In genomic region chr22:50061141-50061823, GRCh38 we compare ENCODE assay signal across 24 cellular contexts. TPM values are rescaled to one million over a fixed set of nuclear protein-coding genes. Genes with fewer than 3 reads are reported as not detected.
DNase-seq lines count a peak whose midpoint lies in the region; ATAC-seq and TF ChIP-seq lines count a peak whose summit lies in the region.
"Had no signal": no experiment of that assay in that cellular context is flagged by ENCODE, and none has a peak within 500 bp of the region (broad histone marks: within the 10 kb centered on the region; RNA-seq: fewer than 3 reads in every experiment).

No MANE protein-coding gene starts in this region.

- TF ChIP-seq CTCF in lower lobe of right lung (IDR thresholded peaks at IDR 0.05) (no peak), body of pancreas (IDR thresholded peaks at IDR 0.05) (no peak)

- no peak for TF ChIP-seq POLR2A in body of pancreas (IDR thresholded peaks at IDR 0.05)

- H3K9me3 ChIP-seq in lower lobe of right lung (no peaks in the 10 kb centered on the region), body of pancreas (no peaks in the 10 kb centered on the region)
- H3K9me3 ChIP-seq: SJSA1 had no signal

- H3K27ac ChIP-seq in lower lobe of right lung (no peak overlapping the region), body of pancreas (no peak overlapping the region)
- H3K27ac ChIP-seq: PC-9, SJSA1 had no signal

- intact Hi-C loops in Right ventricle myocardium superior (cut with DNase I) (no loop called here), left cardiac atrium (cut with DNase I) (no loop called here), lower lobe of right lung (cut with DNase I) (no loop called here), body of pancreas (cut with DNase I) (no loop called here)

- no peaks in the 10 kb centered on the region for H3K36me3 ChIP-seq in lower lobe of right lung
- H3K36me3 ChIP-seq in body of pancreas (replicated peaks in 1 of 2; ENCODE audit: insufficient read depth in 1 of 2, low read depth in 2 of 2), result no peaks in the 10 kb centered on the region
- H3K36me3 ChIP-seq: SJSA1 had no signal

- ATAC-seq in Right ventricle myocardium superior (ENCODE audit: poor library complexity), result no peak
- no peak for ATAC-seq in left cardiac atrium
- peak; percentile 32 to 49 for ATAC-seq in lower lobe of right lung
- ATAC-seq in body of pancreas, result no peak
- no peak for ATAC-seq in HG03378 (IDR thresholded peaks at IDR 0.05; ENCODE audit: unreplicated experiment)
- ATAC-seq in HG03521 (IDR thresholded peaks at IDR 0.05; ENCODE audit: unreplicated experiment), result no peak
- ATAC-seq: CD8-positive, alpha-beta T cell had no signal

- H3K4me1 ChIP-seq in lower lobe of right lung (peaks cover 9% of the 10 kb centered on the region), body of pancreas (peaks cover 14% of the 10 kb centered on the region)
- H3K4me1 ChIP-seq: SJSA1 had no signal

- H3K27me3 ChIP-seq in lower lobe of right lung (ENCODE audit: low read depth) (peaks cover 24% of the 10 kb centered on the region), body of pancreas (peaks cover 0 to 9% of the 10 kb centered on the region in 2 donors)

- WGBS in body of pancreas, 2 donors, result 63 to 77% methylated on average over 16 to 24 of the region's 27 CpGs

- DNase-seq in Right ventricle myocardium superior, result peak; percentile 33
- DNase-seq in left cardiac atrium, result no peak
- DNase-seq in SKM-1 treated with dmso at 0.1 percent for 144 hours (lab: John Stamatoyannopoulos, UW; ENCODE audit: unreplicated experiment), result peak; percentile 52
- DNase-seq in lower lobe of right lung, result no peak
- no peak for DNase-seq in body of pancreas
- no peak for DNase-seq in stimulated activated CD4-positive, alpha-beta T cell treated with anti-CD3 and anti-CD28 coated beads, Interleukin-12 subunit alpha, Interleukin-12 subunit beta, amount 100 ng/mL, for 4 hours
- DNase-seq: 8988T; CD8-positive, alpha-beta T cell; DND-41; H9; IMR-90; Karpas-422; NCI-H1436; NCI-H2029; NCI-H345; NCI-H524 treated with DMSO at 0.1 percent for 48 hours had no signal

- H3K4me3 ChIP-seq in lower lobe of right lung (no peak overlapping the region), body of pancreas (no peak overlapping the region)
- H3K4me3 ChIP-seq: PC-9, SJSA1 had no signal

RNA-seq across cellular contexts. Expression of gene TTLL8, which starts 3.2 kb away (rescaled TPM):
- total RNA-seq in Right ventricle myocardium superior (not detected), left cardiac atrium (not detected), lower lobe of right lung (not detected), body of pancreas (not detected)
- total RNA-seq: B cell; CD8-positive, alpha-beta T cell; G401; H9; HT1080; IMR-90; MCF 10A; PC-9; SJSA1 had no signal

RNA-seq across cellular contexts. Expression of gene MLC1, which starts 23.9 kb away (rescaled TPM):
- total RNA-seq in Right ventricle myocardium superior (0.46 TPM), left cardiac atrium (under 1 TPM; 0.29 to 0.41 TPM), lower lobe of right lung (3.2 TPM), body of pancreas (not detected)
- total RNA-seq: B cell, G401, H9, IMR-90, MCF 10A, PC-9 had no signal

RNA-seq across cellular contexts. Expression of gene MOV10L1, which starts 28.5 kb away (rescaled TPM):
- total RNA-seq in Right ventricle myocardium superior (not detected), left cardiac atrium (1 to 10 TPM in 1 of 2 donors, under 1 TPM in 1; 0.71 to 1.2 TPM), lower lobe of right lung (0.56 TPM), body of pancreas (under 1 TPM in 1 of 2 donors, not detected in 1; 0.52 TPM)
- total RNA-seq: B cell; CD8-positive, alpha-beta T cell; G401; H9; HT1080; MCF 10A; PC-9 had no signal

RNA-seq across cellular contexts. Expression of gene IL17REL, which starts 48.7 kb away (rescaled TPM):
- total RNA-seq in Right ventricle myocardium superior, result not detected
- not detected for total RNA-seq in left cardiac atrium
- 0.09 TPM for total RNA-seq in lower lobe of right lung
- total RNA-seq in body of pancreas, result not detected
- total RNA-seq: CD8-positive, alpha-beta T cell; G401; HT1080; IMR-90; MCF 10A; PC-9; SJSA1 had no signal

Comparison
In these comparisons a context has a peak if more than half of its experiments do, and no peak if none do; other contexts are left out.
1. DNase-seq: peak in Right ventricle myocardium superior (single experiment) and SKM-1 treated with dmso at 0.1 percent for 144 hours (single experiment); none in left cardiac atrium (single experiment), lower lobe of right lung (single experiment), body of pancreas (0 of 4) and stimulated activated CD4-positive, alpha-beta T cell treated with anti-CD3 and anti-CD28 coated beads, Interleukin-12 subunit alpha, Interleukin-12 subunit beta, amount 100 ng/mL, for 4 hours (single experiment).
2. ATAC-seq: peak in lower lobe of right lung (2 of 2); none in Right ventricle myocardium superior (single experiment), left cardiac atrium (0 of 2), body of pancreas (single experiment), HG03378 (single experiment) and HG03521 (single experiment).